ENCODE assay signal across 24 cellular contexts in the genomic region with DNA sequence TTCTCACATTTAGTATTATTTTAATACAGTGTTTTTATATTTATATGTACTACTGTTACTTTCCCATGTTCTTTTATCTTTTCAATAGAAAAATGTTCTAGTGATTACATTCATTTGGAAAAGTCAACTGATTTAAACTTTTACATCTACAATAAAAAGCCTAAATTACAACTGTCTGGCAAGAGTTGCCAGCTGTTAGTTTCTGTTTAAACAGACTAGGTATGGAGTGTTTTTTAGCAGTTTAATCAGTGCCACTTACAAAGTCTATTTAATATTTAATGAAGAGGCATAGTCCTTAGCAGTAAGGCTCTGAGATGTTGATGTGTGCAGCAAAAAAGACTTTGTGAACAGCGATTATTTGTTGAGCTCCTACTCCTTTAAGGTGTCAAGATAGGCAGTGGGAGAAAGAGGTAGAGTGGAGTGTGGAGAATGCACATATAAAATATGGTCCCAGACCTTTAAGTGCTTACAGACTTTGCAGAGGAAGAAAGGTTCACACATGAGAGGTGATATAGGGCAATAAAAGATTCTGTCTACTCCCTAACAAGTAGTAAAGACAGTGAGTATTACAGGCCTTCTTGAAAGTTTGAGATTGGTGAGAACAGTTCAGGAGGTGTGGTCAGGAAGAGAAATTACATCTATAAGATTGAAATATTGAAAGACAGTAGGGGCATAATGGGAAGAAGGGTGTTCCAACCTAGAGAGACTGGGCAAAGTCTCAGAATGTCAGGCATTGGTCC.
DNase-seq lines count a peak whose midpoint lies in the region; ATAC-seq, FAIRE-seq and TF ChIP-seq lines count a peak whose summit lies in the region.
"Had no signal": no experiment of that assay in that cellular context is flagged by ENCODE, and none has a peak within 500 bp of the region (broad histone marks: within the 10 kb centered on the region; RNA-seq: fewer than 3 reads in every experiment).

No MANE protein-coding gene starts in this region.

- H3K4me3 ChIP-seq in right lobe of liver (no peak overlapping the region), HepG2 (replicated peaks in 1 of 3; ENCODE audit: insufficient read depth in 1 of 3, low read depth in 2 of 3, low read length in 3 of 3) (no peak overlapping the region), mucosa of descending colon (no peak overlapping the region)
- H3K4me3 ChIP-seq: BLaER1 had no signal

- H3K4me1 Mint-ChIP-seq in HFFc6 (ENCODE audit: low read depth), result no peaks in the 10 kb centered on the region
- H3K4me1 Mint-ChIP-seq: CD4-positive, CD25-positive, alpha-beta regulatory T cell had no signal

- no peak overlapping the region for H3K4me3 Mint-ChIP-seq in HFFc6
- H3K4me3 Mint-ChIP-seq: CD14-positive monocyte; CD4-positive, alpha-beta memory T cell; CD4-positive, CD25-positive, alpha-beta regulatory T cell; CD8-positive, alpha-beta memory T cell had no signal

- H3K27ac Mint-ChIP-seq in HFFc6, result no peak overlapping the region
- H3K27ac Mint-ChIP-seq: CD14-positive monocyte; CD4-positive, CD25-positive, alpha-beta regulatory T cell had no signal

- H3K36me3 ChIP-seq in right lobe of liver, result no peaks in the 10 kb centered on the region
- H3K36me3 ChIP-seq in HepG2 (replicated peaks in 1 of 2; ENCODE audit: control insufficient read depth in 1 of 2, insufficient read depth in 2 of 2, low read length in 2 of 2), result no peaks in the 10 kb centered on the region
- H3K36me3 ChIP-seq in mucosa of descending colon (ENCODE audit: low read depth), result no peaks in the 10 kb centered on the region
- H3K36me3 ChIP-seq: BE2C, BLaER1 had no signal

- no peaks in the 10 kb centered on the region for H3K79me2 ChIP-seq in HepG2 (ENCODE audit: insufficient read depth, low read length)

- no peak for FAIRE-seq in HepG2 (lab: Jason Lieb, UNC)
- peak; percentile 21 for FAIRE-seq in islet of Langerhans (lab: Jason Lieb, UNC)
- FAIRE-seq: A204.1, G401.6, GM12891, GM19239 had no signal

- no peak overlapping the region for H2AFZ ChIP-seq in HepG2 (ENCODE audit: low read length)

- no peak overlapping the region for H3K4me2 ChIP-seq in HepG2 (ENCODE audit: low read depth, low read length)
- H3K4me2 ChIP-seq: BLaER1 had no signal

- TF ChIP-seq CTCF in right lobe of liver (IDR thresholded peaks at IDR 0.05) (no peak), HepG2 (CRISPR knock-in tag; IDR thresholded peaks at IDR 0.05) (no peak), mucosa of descending colon (IDR thresholded peaks at IDR 0.05) (no peak), HFFc6 (IDR thresholded peaks at IDR 0.05) (no peak)

- POLR2A ChIA-PET in HepG2 (lab: Yijun Ruan, JAX), result no interaction called here

- no peaks in the 10 kb centered on the region for H4K20me1 ChIP-seq in HepG2 (ENCODE audit: insufficient read depth, low read length)
- H4K20me1 ChIP-seq: BLaER1 had no signal

- no peaks in the 10 kb centered on the region for H3K36me3 Mint-ChIP-seq in HFFc6 (ENCODE audit: low read depth)
- H3K36me3 Mint-ChIP-seq: CD14-positive monocyte; CD4-positive, CD25-positive, alpha-beta regulatory T cell had no signal

- in situ Hi-C loops in HepG2 (cut with HindIII; ENCODE audit: extremely low pct_ligation_motif_present, low pct_unique_long_range_greater_than_20kb), result no loop called here

- 63% methylated on average over 1 of the region's 1 CpG for WGBS in right lobe of liver (ENCODE audit: insufficient coverage, low coverage, low lambda C conversion rate, missing lambda C conversion rate)
- 3% methylated on average over 1 of the region's 1 CpG for WGBS in HepG2 (ENCODE audit: low lambda C conversion rate)

- BruUV-seq in HepG2 (replicated peaks; lab: Mats Ljungman, UMichigan), result no TSS peak

- peaks cover 0 to 24% (median 12%) of the 10 kb centered on the region in 4 donors for H3K4me1 ChIP-seq in right lobe of liver
- H3K4me1 ChIP-seq in HepG2 (ENCODE audit: insufficient read depth, low read length), result 0 out of 2 replicates have a peak, but pooled peaks cover 5% of the 10 kb centered on the region
- no peaks in the 10 kb centered on the region for H3K4me1 ChIP-seq in mucosa of descending colon (ENCODE audit: low read depth)
- H3K4me1 ChIP-seq: BE2C, BLaER1 had no signal

- no peak for TF ChIP-seq POLR2A in right lobe of liver (IDR thresholded peaks at IDR 0.05)
- TF ChIP-seq POLR2A in HepG2 (IDR thresholded peaks at IDR 0.05; ENCODE audit: insufficient read depth in 1 of 2, low read depth in 2 of 2, low read length in 2 of 2), result no peak

- H3K27me3 ChIP-seq in right lobe of liver (no peaks in the 10 kb centered on the region), HepG2 (ENCODE audit: control insufficient read depth in 1 of 2, insufficient read depth in 2 of 2, low read length in 2 of 2) (no peaks in the 10 kb centered on the region)
- H3K27me3 ChIP-seq: BE2C, BLaER1 had no signal

- ATAC-seq in right lobe of liver (peak; percentile 24 to 40 (median 38)), HepG2 (no peak), left colon (peak; percentile 94), mucosa of descending colon (peak; percentile 82), left ventricle myocardium superior (no peak)

- TF ChIP-seq EP300 in HepG2 (IDR thresholded peaks at IDR 0.05; ENCODE audit: low read depth in 2 of 2, low read length in 2 of 2) (no peak), HepG2 (CRISPR knock-in tag; IDR thresholded peaks at IDR 0.05; ENCODE audit: borderline replicate concordance) (no peak)

- no peaks in the 10 kb centered on the region for H3K27me3 Mint-ChIP-seq in HFFc6 (ENCODE audit: insufficient read depth)
- H3K27me3 Mint-ChIP-seq: CD4-positive, alpha-beta memory T cell had no signal

- H3K9ac ChIP-seq in HepG2 (ENCODE audit: insufficient read depth, low read depth, low read length), result no peak overlapping the region
- H3K9ac ChIP-seq: BLaER1 had no signal

- intact Hi-C loops in right lobe of liver (cut with DNase I), result no loop called here
- intact Hi-C loops in HepG2 (cut with micrococcal nuclease; ENCODE audit: unreplicated experiment), result no loop called here
- intact Hi-C loops in left colon (cut with DNase I, micrococcal nuclease), result no loop called here
- intact Hi-C loops in mucosa of descending colon (cut with DNase I, micrococcal nuclease), result no loop called here
- intact Hi-C loops in left ventricle myocardium superior (cut with micrococcal nuclease), result no loop called here

- H3K9me3 Mint-ChIP-seq in HFFc6, result peaks cover 22% of the 10 kb centered on the region

- no peak for TF ChIP-seq RAD21 in HepG2 (CRISPR knock-in tag; IDR thresholded peaks at IDR 0.05)

- H3K27ac ChIP-seq in right lobe of liver (peak overlapping the region in 1 of 3 donors; percentile 38), HepG2 (ENCODE audit: extremely low read length, insufficient read depth, low read length) (no peak overlapping the region)
- H3K27ac ChIP-seq: BLaER1 had no signal

- H3K9me3 ChIP-seq in right lobe of liver (no peaks in the 10 kb centered on the region), HepG2 (ENCODE audit: low read length) (peaks cover 16% of the 10 kb centered on the region; the same call in 1 of the 2 replicates), mucosa of descending colon (peaks cover 14% of the 10 kb centered on the region)
- H3K9me3 ChIP-seq: BE2C had no signal

- CTCF ChIA-PET in HepG2 (lab: Yijun Ruan, JAX; ENCODE audit: low intra/inter-chr PET ratio, low total read pairs), result no interaction called here

- no peak for DNase-seq in right lobe of liver
- no peak for DNase-seq in HepG2 (ENCODE audit: low spot score)
- DNase-seq in left colon, result no peak
- DNase-seq in mucosa of descending colon, result no peak
- DNase-seq in DMS 273 treated with DMSO at 0.1 percent for 48 hours (lab: John Stamatoyannopoulos, UW), result no peak
- no peak for DNase-seq in left ventricle myocardium superior
- DNase-seq in HFFc6, result no peak
- DNase-seq: 8988T; ACHN; BE2C; C1 segment of cervical spinal cord; CD4-positive, alpha-beta memory T cell; CD4-positive, CD25-positive, alpha-beta regulatory T cell; CD8-positive, alpha-beta memory T cell; COR-L47; DMS79 treated with DMSO at 0.1 percent for 48 hours; GF-D8 had no signal

TF ChIP-seq in HepG2, 621 proteins besides CTCF, POLR2A, EP300 and RAD21 (continues in another document):
- no peak for TF ChIP-seq ZNF557 (CRISPR knock-in tag; IDR thresholded peaks at IDR 0.05)
- TF ChIP-seq HNRNPUL1 (IDR thresholded peaks at IDR 0.05; ENCODE audit: low read depth, low read length), result no peak
- TF ChIP-seq ZNF720 (CRISPR knock-in tag; IDR thresholded peaks at IDR 0.05), result no peak

Comparison
In these comparisons a context has a peak if more than half of its experiments do, and no peak if none do; other contexts are left out.
1. ATAC-seq: peak in right lobe of liver (4 of 4), left colon (single experiment) and mucosa of descending colon (single experiment); none in HepG2 (single experiment) and left ventricle myocardium superior (single experiment).